ENCODE assay signal across 8 cellular contexts in genomic region chr21:29499734-29500343, GRCh38.
DNase-seq lines count a peak whose midpoint lies in the region; ATAC-seq and TF ChIP-seq lines count a peak whose summit lies in the region.

No MANE protein-coding gene starts in this region.

- no peaks in the 10 kb centered on the region for H3K79me2 ChIP-seq in ACC112 (ENCODE audit: control insufficient read depth, insufficient read depth, low read length, unreplicated experiment)

- H3K27me3 Mint-ChIP-seq in osteocyte (ENCODE audit: unreplicated experiment) = no peaks in the 10 kb centered on the region

- TF ChIP-seq CTCF in GM06990 (IDR thresholded peaks at IDR 0.05; ENCODE audit: insufficient read depth, low read length, poor library complexity, severe bottlenecking) (peak; percentile 55), choroid plexus epithelial cell (conservative IDR thresholded peaks at IDR 0.05; ENCODE audit: low read depth, low read length) (peak; percentile 76), osteocyte (IDR thresholded peaks at IDR 0.05) (peak; percentile 54)

- peaks cover 13% of the 10 kb centered on the region for H3K36me3 Mint-ChIP-seq in osteocyte (ENCODE audit: unreplicated experiment)

- H3K36me3 ChIP-seq in ACC112 (ENCODE audit: insufficient read depth, low read length) (peaks cover 5% of the 10 kb centered on the region; the same call in 1 of the 2 replicates), GM06990 (ENCODE audit: control insufficient read depth, insufficient read depth, low read length) (no peaks in the 10 kb centered on the region)

- H3K4me1 Mint-ChIP-seq in osteocyte (ENCODE audit: unreplicated experiment) = peaks cover 32% of the 10 kb centered on the region

- H3K9me3 Mint-ChIP-seq in osteocyte (ENCODE audit: unreplicated experiment) = peaks cover 16% of the 10 kb centered on the region

- no peak for ATAC-seq in GM18870 (IDR thresholded peaks at IDR 0.05; ENCODE audit: unreplicated experiment)
- ATAC-seq in activated CD4-positive, CD25-positive, alpha-beta regulatory T cell treated with anti-CD3 and anti-CD28 coated beads, Interleukin-2, amount 50 U/mL, for 24 hours = no peak
- no peak for ATAC-seq in HG02938 (IDR thresholded peaks at IDR 0.05; ENCODE audit: unreplicated experiment)

- no peak for DNase-seq in GM06990 (ENCODE audit: extremely low read depth, insufficient read length)
- peak; percentile 38 to 77 for DNase-seq in NCI-H524 (lab: John Stamatoyannopoulos, UW)
- DNase-seq in choroid plexus epithelial cell (ENCODE audit: low read depth) = peak; percentile 75
- no peak for DNase-seq in osteocyte (ENCODE audit: extremely low spot score, unreplicated experiment)

- H3K4me3 ChIP-seq in ACC112 (ENCODE audit: low read depth, low read length) (no peak overlapping the region), GM06990 (replicated peaks; ENCODE audit: low read depth, low read length) (no peak overlapping the region), choroid plexus epithelial cell (ENCODE audit: low read depth, low read length) (no peak overlapping the region)

- H3K27me3 ChIP-seq in ACC112 (ENCODE audit: insufficient read depth, low read length) = no peaks in the 10 kb centered on the region
- H3K27me3 ChIP-seq in GM06990 (replicated peaks; ENCODE audit: control insufficient read depth, insufficient read depth, low read length) = no peaks in the 10 kb centered on the region

- H3K4me3 Mint-ChIP-seq in osteocyte (ENCODE audit: unreplicated experiment) = no peak overlapping the region

- peak overlapping the region; percentile 100 for H3K27ac ChIP-seq in ACC112 (ENCODE audit: low read depth, low read length)

- no peak overlapping the region for H3K27ac Mint-ChIP-seq in osteocyte (ENCODE audit: unreplicated experiment)

- peaks cover 27% of the 10 kb centered on the region for H3K4me1 ChIP-seq in ACC112 (ENCODE audit: control insufficient read depth, insufficient read depth, low read length, unreplicated experiment)

- H2AFZ ChIP-seq in ACC112 (ENCODE audit: low read length, unreplicated experiment) = peak overlapping the region; percentile 72

Comparison
In these comparisons a context has a peak if more than half of its experiments do, and no peak if none do; other contexts are left out.
1. DNase-seq: peak in NCI-H524 (2 of 2) and choroid plexus epithelial cell (single experiment); none in GM06990 (single experiment) and osteocyte (single experiment).
2. Peak in every context shown above with its lines, with median percentiles within 50 percentile points of each other: CTCF ChIP-seq.